ENCODE assay signal across 28 cellular contexts in the genomic region with DNA sequence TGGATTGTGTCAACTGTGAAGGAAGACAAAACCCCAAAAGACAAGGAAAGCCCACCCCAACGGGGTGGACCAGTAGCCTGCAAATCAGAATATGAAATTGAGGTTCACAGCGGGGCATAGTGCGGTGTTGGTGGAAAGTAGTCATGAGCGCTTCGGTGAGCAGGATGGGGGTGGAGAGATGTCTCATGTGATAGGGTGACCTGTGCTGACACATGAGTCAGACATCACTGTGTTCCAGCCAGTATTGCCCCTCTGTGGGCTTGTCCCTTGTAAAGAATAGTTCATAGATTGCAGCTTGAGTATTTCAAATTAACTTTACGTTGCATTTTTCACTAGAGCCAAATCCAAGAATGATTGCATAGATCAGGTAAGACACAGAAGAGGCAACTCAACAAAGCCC.
"Had no signal": no experiment of that assay in that cellular context is flagged by ENCODE, and none has a peak within 500 bp of the region (broad histone marks: within the 10 kb centered on the region; RNA-seq: fewer than 3 reads in every experiment).

No MANE protein-coding gene starts in this region.

- FAIRE-seq: endometrium, islet of Langerhans, keratinocyte had no signal

- H3K4me3 ChIP-seq: colonic mucosa, esophagus squamous epithelium, gastrocnemius medialis, heart right ventricle, left lung, lower lobe of right lung, mucosa of descending colon had no signal

- H3K4me3 Mint-ChIP-seq: dendritic cell treated with granulocyte-macrophage colony-stimulating factor and Interleukin-4, amounts not matched to agents 40 ng/mL and 50 ng/mL, for 4 days; effector memory CD8-positive, alpha-beta T cell; endodermal cell; mesothelial cell of epicardium; naive B cell had no signal

- H3K4me1 ChIP-seq: colonic mucosa, esophagus squamous epithelium, gastrocnemius medialis, heart right ventricle, left lung, lower lobe of right lung had no signal

- H3K27me3 ChIP-seq: colonic mucosa, esophagus squamous epithelium, gastrocnemius medialis, heart right ventricle, left lung had no signal

- H3K36me3 ChIP-seq: colonic mucosa, esophagus squamous epithelium, gastrocnemius medialis, lower lobe of right lung had no signal

- H3K27ac ChIP-seq: colonic mucosa, epithelial cell of prostate, esophagus squamous epithelium, gastrocnemius medialis, heart right ventricle, left lung, lower lobe of right lung had no signal

- ATAC-seq: effector memory CD8-positive, alpha-beta T cell; esophagus mucosa; gastrocnemius medialis; heart right ventricle; left cardiac atrium; left lung; left ventricle myocardium superior; lower lobe of right lung; mucosa of descending colon had no signal

- H3K27me3 Mint-ChIP-seq: dendritic cell treated with granulocyte-macrophage colony-stimulating factor and Interleukin-4, amounts not matched to agents 40 ng/mL and 50 ng/mL, for 4 days; naive B cell had no signal

- DNase-seq: colonic mucosa; cortex of kidney; effector CD8-positive, alpha-beta T cell; effector memory CD8-positive, alpha-beta T cell; endodermal cell; erythroblast; esophagus squamous epithelium; foreskin fibroblast; foreskin melanocyte; gastrocnemius medialis; glutamatergic neuron; head of caudate nucleus; heart right ventricle; hippocampal formation; left cardiac atrium; left lung; left ventricle myocardium superior; lower lobe of right lung; mesenchymal stem cell; mucosa of descending colon; naive B cell had no signal

- H3K27ac Mint-ChIP-seq: dendritic cell treated with granulocyte-macrophage colony-stimulating factor and Interleukin-4, amounts not matched to agents 40 ng/mL and 50 ng/mL, for 4 days; effector memory CD8-positive, alpha-beta T cell; endodermal cell; mesothelial cell of epicardium had no signal

- H3K9me3 ChIP-seq: colonic mucosa had no signal
